In genomic region chr1:208176654-208177053, GRCh38 we compare ENCODE assay signal across 25 cellular contexts.
"Had no signal": no experiment of that assay in that cellular context is flagged by ENCODE, and none has a peak within 500 bp of the region (broad histone marks: within the 10 kb centered on the region; RNA-seq: fewer than 3 reads in every experiment).

No MANE protein-coding gene starts in this region.

- H3K4me1 Mint-ChIP-seq: activated CD4-positive, alpha-beta memory T cell treated with anti-CD3 and anti-CD28 coated beads, Interleukin-2, amount 10 ng/mL, durations not matched to agents 7 days and 5 days; activated CD4-positive, alpha-beta T cell treated with anti-CD3 and anti-CD28 coated beads, Interleukin-2, amount 10 ng/mL, durations not matched to agents 24 days and 14 days; naive thymus-derived CD8-positive, alpha-beta T cell had no signal

- H3K36me3 Mint-ChIP-seq: activated naive CD4-positive, alpha-beta T cell treated with anti-CD3 and anti-CD28 coated beads, Interleukin-2, amount 50 U/mL, for 72 hours; naive thymus-derived CD8-positive, alpha-beta T cell had no signal

- H3K4me3 ChIP-seq: esophagus squamous epithelium, heart right ventricle, lung, spleen, tibial artery, uterus had no signal

- H3K27ac ChIP-seq: esophagus squamous epithelium, heart right ventricle, spleen, tibial artery, uterus had no signal

- DNase-seq: activated CD4-positive, alpha-beta memory T cell treated with anti-CD3 and anti-CD28 coated beads, Interleukin-2, amount 10 ng/mL, durations not matched to agents 7 days and 5 days; activated CD4-positive, alpha-beta T cell treated with anti-CD3 and anti-CD28 coated beads, Interleukin-2, amount 10 ng/mL, durations not matched to agents 24 days and 14 days; activated gamma-delta T cell; activated T-cell treated with anti-CD3 and anti-CD28 coated beads for 4 hours; aorta; caudate nucleus; dermis blood vessel endothelial cell; effector CD8-positive, alpha-beta T cell; esophagus squamous epithelium; heart right ventricle; naive thymus-derived CD8-positive, alpha-beta T cell; spleen; stimulated activated CD4-positive, alpha-beta T cell treated with anti-CD3 and anti-CD28 coated beads, Interleukin-4, amount 100 ng/mL, for 24 hours; stimulated activated naive CD8-positive, alpha-beta T cell treated with anti-CD3 and anti-CD28 coated beads, Interleukin-15, Interleukin-2, amounts not matched to agents 100 U/mL and 50 U/mL, for 24 hours; substantia nigra; tibial artery; uterus had no signal

- FAIRE-seq: keratinocyte had no signal

- H3K27me3 Mint-ChIP-seq: brain, progenitor cell of endocrine pancreas had no signal

- H3K27me3 ChIP-seq: esophagus squamous epithelium, heart right ventricle, spleen, tibial artery, uterus had no signal

- H3K9me3 Mint-ChIP-seq: activated CD4-positive, alpha-beta memory T cell treated with anti-CD3 and anti-CD28 coated beads, Interleukin-2, amount 10 ng/mL, durations not matched to agents 7 days and 5 days; activated CD4-positive, alpha-beta T cell treated with anti-CD3 and anti-CD28 coated beads, Interleukin-2, amount 10 ng/mL, durations not matched to agents 24 days and 14 days; activated naive CD4-positive, alpha-beta T cell treated with anti-CD3 and anti-CD28 coated beads, Interleukin-2, amount 50 U/mL, for 72 hours; activated T-helper 1 cell treated with anti-CD3 and anti-CD28 coated beads, Interleukin-12 subunit alpha, Interleukin-12 subunit beta, Interleukin-2, Interleukin-4 antibody, amounts not matched to agents 30 ng/mL and 10 ng/mL and 1 ng/mL, durations not matched to agents 14 hours and 24 hours and 36 hours; brain; naive thymus-derived CD8-positive, alpha-beta T cell had no signal

- H3K9me3 ChIP-seq: esophagus squamous epithelium, heart right ventricle, spleen, tibial artery, uterus had no signal

- ATAC-seq: activated CD4-positive, CD25-positive, alpha-beta regulatory T cell treated with anti-CD3 and anti-CD28 coated beads, Interleukin-2, amount 50 U/mL, for 24 hours; activated naive CD4-positive, alpha-beta T cell treated with anti-CD3 and anti-CD28 coated beads, Interleukin-2, amount 50 U/mL, for 72 hours; heart right ventricle; left lobe of liver; naive thymus-derived CD8-positive, alpha-beta T cell; stimulated activated naive CD8-positive, alpha-beta T cell treated with anti-CD3 and anti-CD28 coated beads, Interleukin-15, Interleukin-2, amounts not matched to agents 100 U/mL and 50 U/mL, for 24 hours had no signal

- H3K4me3 Mint-ChIP-seq: activated CD4-positive, alpha-beta memory T cell treated with anti-CD3 and anti-CD28 coated beads, Interleukin-2, amount 10 ng/mL, durations not matched to agents 7 days and 5 days; activated CD4-positive, alpha-beta T cell treated with anti-CD3 and anti-CD28 coated beads, Interleukin-2, amount 10 ng/mL, durations not matched to agents 24 days and 14 days; activated T-helper 1 cell treated with anti-CD3 and anti-CD28 coated beads, Interleukin-12 subunit alpha, Interleukin-12 subunit beta, Interleukin-2, Interleukin-4 antibody, amounts not matched to agents 30 ng/mL and 10 ng/mL and 1 ng/mL, durations not matched to agents 14 hours and 24 hours and 36 hours; brain; naive thymus-derived CD8-positive, alpha-beta T cell had no signal

- H3K27ac Mint-ChIP-seq: activated CD4-positive, alpha-beta memory T cell treated with anti-CD3 and anti-CD28 coated beads, Interleukin-2, amount 10 ng/mL, durations not matched to agents 7 days and 5 days; activated CD4-positive, alpha-beta T cell treated with anti-CD3 and anti-CD28 coated beads, Interleukin-2, amount 10 ng/mL, durations not matched to agents 24 days and 14 days; activated naive CD4-positive, alpha-beta T cell treated with anti-CD3 and anti-CD28 coated beads, Interleukin-2, amount 50 U/mL, for 72 hours; activated T-helper 1 cell treated with anti-CD3 and anti-CD28 coated beads, Interleukin-12 subunit alpha, Interleukin-12 subunit beta, Interleukin-2, Interleukin-4 antibody, amounts not matched to agents 30 ng/mL and 10 ng/mL and 1 ng/mL, durations not matched to agents 14 hours and 24 hours and 36 hours; naive thymus-derived CD8-positive, alpha-beta T cell; progenitor cell of endocrine pancreas had no signal

- H3K36me3 ChIP-seq: heart right ventricle, spleen, tibial artery, uterus had no signal
